ENCODE assay signal across 8 cellular contexts in the genomic region with DNA sequence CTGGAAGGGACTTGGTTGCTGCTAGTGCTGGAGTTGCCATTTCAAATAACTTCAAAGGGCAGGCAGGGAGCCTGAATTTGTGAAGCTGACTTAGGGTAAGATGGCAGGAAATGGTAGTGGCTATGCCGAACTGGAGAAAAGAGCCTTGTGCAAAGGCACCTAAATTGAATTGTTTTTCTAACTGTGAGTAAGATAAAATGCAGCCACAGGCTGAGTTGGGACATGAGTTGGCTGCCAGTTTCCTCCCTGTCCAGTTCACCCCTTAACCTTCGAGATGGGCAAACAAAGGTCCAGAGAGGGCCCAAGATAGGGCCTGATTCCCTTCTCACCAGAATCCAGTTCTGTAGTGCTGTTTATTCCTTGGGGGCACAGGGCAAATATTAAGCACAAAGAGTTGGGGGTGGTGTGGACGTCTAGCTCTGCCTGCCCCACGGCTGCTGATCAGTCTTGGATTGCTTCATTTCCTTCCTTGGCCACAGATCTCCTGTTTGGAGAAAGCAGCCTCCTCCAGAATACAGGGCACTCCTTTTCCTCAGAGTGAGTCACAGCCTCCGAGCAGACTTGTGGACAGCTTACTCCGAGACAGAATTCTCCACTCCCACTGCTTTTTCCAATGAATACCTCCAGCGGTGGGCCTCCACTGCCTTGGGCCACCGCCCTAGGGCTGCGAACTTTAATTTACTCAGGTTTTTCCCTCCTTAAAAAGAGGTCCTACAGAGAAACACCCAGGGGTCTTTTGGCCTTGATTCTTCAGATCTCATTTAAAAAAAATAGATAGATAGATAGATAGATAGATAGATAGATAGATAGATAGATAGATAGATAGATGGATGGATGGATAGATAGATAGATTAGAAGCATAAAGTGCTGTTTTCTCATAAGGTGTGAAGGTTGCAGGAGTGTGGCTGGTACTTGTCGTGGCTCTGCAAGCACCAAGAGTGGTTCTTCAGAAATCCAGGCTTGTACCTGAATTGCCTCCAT. TPM values are rescaled to one million over a fixed set of nuclear protein-coding genes. Genes with fewer than 3 reads are reported as not detected.
DNase-seq lines count a peak whose midpoint lies in the region; ATAC-seq and TF ChIP-seq lines count a peak whose summit lies in the region.

No MANE protein-coding gene starts in this region.

- no peaks in the 10 kb centered on the region for H3K9me3 Mint-ChIP-seq in GM23338
- H3K9me3 Mint-ChIP-seq in endodermal cell: no peaks in the 10 kb centered on the region
- no peaks in the 10 kb centered on the region for H3K9me3 Mint-ChIP-seq in naive thymus-derived CD4-positive, alpha-beta T cell

- no peaks in the 10 kb centered on the region for H3K9me2 ChIP-seq in GM23338 (ENCODE audit: insufficient read depth)

- H3K9ac ChIP-seq in endodermal cell (ENCODE audit: extremely low read depth, low read length, poor library complexity, severe bottlenecking): no peak overlapping the region

- peaks cover 27% of the 10 kb centered on the region for H3K4me1 Mint-ChIP-seq in GM23338
- H3K4me1 Mint-ChIP-seq in endodermal cell: peaks cover 26% of the 10 kb centered on the region
- H3K4me1 Mint-ChIP-seq in naive thymus-derived CD4-positive, alpha-beta T cell: peaks cover 40 to 88% (median 61%) of the 10 kb centered on the region in 7 donors

- TF ChIP-seq CTCF in GM23338 (conservative IDR thresholded peaks at IDR 0.05; ENCODE audit: low read depth in 2 of 2) (no peak), endodermal cell (conservative IDR thresholded peaks at IDR 0.05) (no peak)

- no peaks in the 10 kb centered on the region for H4K20me1 ChIP-seq in GM23338 (replicated peaks; ENCODE audit: insufficient read depth)

- DNase-seq in GM23338 (ENCODE audit: low spot score) (no peak), SJSA1 (ENCODE audit: low read depth in 1 of 2, low spot score in 2 of 2) (peak; percentile 78 to 84), endodermal cell (peak; percentile 26), cortex of kidney (lab: John Stamatoyannopoulos, UW) (no peak), NCI-H774 (lab: John Stamatoyannopoulos, UW) (no peak)
- no peak for DNase-seq in naive thymus-derived CD4-positive, alpha-beta T cell

- no peaks in the 10 kb centered on the region for H3K27me3 ChIP-seq in GM23338 (ENCODE audit: insufficient read depth)
- no peaks in the 10 kb centered on the region for H3K27me3 ChIP-seq in SJSA1 (replicated peaks)
- H3K27me3 ChIP-seq in endodermal cell (ENCODE audit: control insufficient read depth, insufficient read depth, low read length, poor library complexity, severe bottlenecking): no peaks in the 10 kb centered on the region
- no peaks in the 10 kb centered on the region for H3K27me3 ChIP-seq in naive thymus-derived CD4-positive, alpha-beta T cell (ENCODE audit: control insufficient read depth in 2 of 2, insufficient read depth in 2 of 2, low read length in 2 of 2)

- H3K4me2 ChIP-seq in GM23338: no peak overlapping the region

- 89 to 90% methylated on average over 8 to 10 of the region's 10 CpGs for WGBS in endodermal cell (ENCODE audit: insufficient coverage in 1 of 2, insufficient read length in 1 of 2), 2 experiments

- peaks cover 16% of the 10 kb centered on the region for H3K4me1 ChIP-seq in GM23338 (ENCODE audit: insufficient read depth)
- H3K4me1 ChIP-seq in SJSA1 (replicated peaks): peaks cover 81% of the 10 kb centered on the region
- H3K4me1 ChIP-seq in endodermal cell (ENCODE audit: control insufficient read depth, insufficient read depth, low read length): peaks cover 5% of the 10 kb centered on the region
- H3K4me1 ChIP-seq in naive thymus-derived CD4-positive, alpha-beta T cell (ENCODE audit: control insufficient read depth in 2 of 2, insufficient read depth in 2 of 2, low read length in 2 of 2): peaks cover 56 to 71% of the 10 kb centered on the region in 2 donors

- H3K27me3 Mint-ChIP-seq in GM23338 (ENCODE audit: insufficient read depth, low read depth, poor library complexity): peaks cover 6% of the 10 kb centered on the region
- H3K27me3 Mint-ChIP-seq in endodermal cell (ENCODE audit: insufficient read depth): no peaks in the 10 kb centered on the region
- no peaks in the 10 kb centered on the region for H3K27me3 Mint-ChIP-seq in naive thymus-derived CD4-positive, alpha-beta T cell

- H3K27ac Mint-ChIP-seq in GM23338 (no peak overlapping the region), endodermal cell (no peak overlapping the region)
- H3K27ac Mint-ChIP-seq in naive thymus-derived CD4-positive, alpha-beta T cell: peak overlapping the region in 8 of 9 donors; percentile 80 to 99 (median 94)

- H3K27ac ChIP-seq in GM23338 (ENCODE audit: low read depth): no peak overlapping the region
- H3K27ac ChIP-seq in SJSA1: peak overlapping the region; percentile 51
- H3K27ac ChIP-seq in endodermal cell (ENCODE audit: low read depth, low read length): no peak overlapping the region
- H3K27ac ChIP-seq in naive thymus-derived CD4-positive, alpha-beta T cell (ENCODE audit: low read depth, low read length): peak overlapping the region; percentile 29

- H2AFZ ChIP-seq in GM23338: 0 out of 2 replicates have a peak overlapping the region, but pooled peaks have one; percentile 38

- intact Hi-C loops in naive thymus-derived CD4-positive, alpha-beta T cell (cut with micrococcal nuclease): loop anchor here in 1 of 2 donors (2.0 to 5.0 kb wide), 3 partner anchors 35 to 145 kb away; a partner anchor contains a TSS

- H3K79me2 ChIP-seq in GM23338 (replicated peaks; ENCODE audit: insufficient read depth): no peaks in the 10 kb centered on the region

- no peak for ATAC-seq in GM23338
- peak; percentile 8 for ATAC-seq in naive thymus-derived CD4-positive, alpha-beta T cell
- no peak for ATAC-seq in GM21390 (IDR thresholded peaks at IDR 0.05; ENCODE audit: unreplicated experiment)
- no peak for ATAC-seq in HG02852 (IDR thresholded peaks at IDR 0.05; ENCODE audit: unreplicated experiment)

- H3K36me3 ChIP-seq in GM23338 (ENCODE audit: insufficient read depth): no peaks in the 10 kb centered on the region
- H3K36me3 ChIP-seq in SJSA1: no peaks in the 10 kb centered on the region
- H3K36me3 ChIP-seq in endodermal cell (ENCODE audit: control insufficient read depth, insufficient read depth, low read length): no peaks in the 10 kb centered on the region
- H3K36me3 ChIP-seq in naive thymus-derived CD4-positive, alpha-beta T cell (ENCODE audit: control insufficient read depth in 2 of 3, insufficient read depth in 3 of 3, low read length in 3 of 3): no peaks in the 10 kb centered on the region

- H3K4me3 ChIP-seq in GM23338 (no peak overlapping the region), SJSA1 (no peak overlapping the region), endodermal cell (ENCODE audit: low read length) (no peak overlapping the region)
- H3K4me3 ChIP-seq in naive thymus-derived CD4-positive, alpha-beta T cell (ENCODE audit: low read length): peak overlapping the region; percentile 61

- POLR2A ChIA-PET in naive thymus-derived CD4-positive, alpha-beta T cell (lab: Charles Lee): interaction anchor here (0.6 to 15.0 kb wide), 9 partner anchors 9 to 90 kb away, joined by 3 to 418 read pairs (median 8); a partner anchor contains a TSS

- H3F3A ChIP-seq in GM23338 (replicated peaks; ENCODE audit: low read depth): no peaks in the 10 kb centered on the region

- H3K4me3 Mint-ChIP-seq in GM23338 (no peak overlapping the region), endodermal cell (no peak overlapping the region)
- peak overlapping the region; percentile 62 to 81 (median 72) for H3K4me3 Mint-ChIP-seq in naive thymus-derived CD4-positive, alpha-beta T cell

- CTCF ChIA-PET in naive thymus-derived CD4-positive, alpha-beta T cell (lab: Charles Lee): interaction anchor here (0.8 to 12.5 kb wide), 14 partner anchors 8 to 124 kb away, joined by 3 to 183 read pairs (median 10); a partner anchor contains a TSS

- H3K9me3 ChIP-seq in SJSA1 (replicated peaks) (no peaks in the 10 kb centered on the region), endodermal cell (ENCODE audit: control insufficient read depth, low read length) (no peaks in the 10 kb centered on the region)
- no peaks in the 10 kb centered on the region for H3K9me3 ChIP-seq in naive thymus-derived CD4-positive, alpha-beta T cell (ENCODE audit: control insufficient read depth in 2 of 3, low read length in 3 of 3)

- no peaks in the 10 kb centered on the region for H3K36me3 Mint-ChIP-seq in GM23338 (ENCODE audit: low read depth)
- no peaks in the 10 kb centered on the region for H3K36me3 Mint-ChIP-seq in endodermal cell (ENCODE audit: low read depth)
- H3K36me3 Mint-ChIP-seq in naive thymus-derived CD4-positive, alpha-beta T cell: peaks cover 0 to 2% (median 0%) of the 10 kb centered on the region in 5 donors

TF ChIP-seq in GM23338, 12 proteins besides CTCF, POLR2A, EP300 and RAD21 (continues in another document):
- TF ChIP-seq POLR2AphosphoS5 (IDR thresholded peaks at IDR 0.05; ENCODE audit: low read depth) (no peak), ZNF331 (CRISPR knock-in tag; IDR thresholded peaks at IDR 0.05; ENCODE audit: low read depth) (no peak), NANOG (IDR thresholded peaks at IDR 0.05; ENCODE audit: borderline replicate concordance) (no peak)

RNA-seq across cellular contexts. Expression of a gene that starts 18.4 kb away (rescaled TPM):
- 81.9 and 84.3 TPM in 2 replicates for total RNA-seq in GM23338 (2014; rRNA removed; shearing (Covaris generic))
- polyA plus RNA-seq in GM23338 (2016; fragmentation: Nextera tagmentation; extraction: Ambion mirVana): 50.1 and 52.9 TPM in 2 replicates
- 47.4 and 48.3 TPM in 2 replicates for total RNA-seq in SJSA1 (2014; rRNA removed; shearing (Covaris generic))
- 10 to 100 TPM; 67.3 to 86.7 TPM for total RNA-seq in endodermal cell
- 56.1 TPM for polyA plus RNA-seq in endodermal cell (2013, experiment 1 of 2)
- 47.7 TPM for polyA plus RNA-seq in endodermal cell (2013, experiment 2 of 2)
- 100 to 1,000 TPM in 3 of 5 experiments, 10 to 100 TPM in 2; 94.4 to 164 (median 120) TPM for total RNA-seq in naive thymus-derived CD4-positive, alpha-beta T cell
- 10 to 100 TPM; 32.8 to 39.3 TPM for polyA plus RNA-seq in naive thymus-derived CD4-positive, alpha-beta T cell

RNA-seq across cellular contexts. Expression of a gene that starts 42.9 kb away (rescaled TPM):
- 15.5 and 18.7 TPM in 2 replicates for total RNA-seq in GM23338 (2014; rRNA removed; shearing (Covaris generic))
- polyA plus RNA-seq in GM23338 (2016; fragmentation: Nextera tagmentation; extraction: Ambion mirVana): 68.8 and 69.9 TPM in 2 replicates
- total RNA-seq in SJSA1 (2014; rRNA removed; shearing (Covaris generic)): 4.9 and 14.2 TPM in 2 replicates
- 10 to 100 TPM; 39.1 to 48.2 TPM for total RNA-seq in endodermal cell
- polyA plus RNA-seq in endodermal cell (2013, experiment 1 of 2): 48.5 TPM
- 44.5 TPM for polyA plus RNA-seq in endodermal cell (2013, experiment 2 of 2)
- total RNA-seq in naive thymus-derived CD4-positive, alpha-beta T cell: 10 to 100 TPM; 17.4 to 31.9 (median 21.1) TPM
- 10 to 100 TPM; 35.3 to 67.3 TPM for polyA plus RNA-seq in naive thymus-derived CD4-positive, alpha-beta T cell

Comparison
In these comparisons a context has a peak if more than half of its experiments do, and no peak if none do; other contexts are left out.
1. DNase-seq: peak in SJSA1 (2 of 2) and endodermal cell (single experiment); none in GM23338 (single experiment), naive thymus-derived CD4-positive, alpha-beta T cell (0 of 9), cortex of kidney (single experiment) and NCI-H774 (single experiment).
2. H3K27ac ChIP-seq: peak in SJSA1 (single experiment) and naive thymus-derived CD4-positive, alpha-beta T cell (single experiment); none in GM23338 (single experiment) and endodermal cell (single experiment).
3. H3K27ac Mint-ChIP-seq: peak in naive thymus-derived CD4-positive, alpha-beta T cell (8 of 9); none in GM23338 (single experiment) and endodermal cell (single experiment).
4. H3K4me3 Mint-ChIP-seq: peak in naive thymus-derived CD4-positive, alpha-beta T cell (10 of 10); none in GM23338 (single experiment) and endodermal cell (single experiment).